8 cellular contexts compared by ENCODE assay signal in genomic region chr15:31262901-31263671, GRCh38.
A peak's percentile ranks its signal among the peaks of the same experiment; 100 is the strongest.
DNase-seq lines count a peak whose midpoint lies in the region; ATAC-seq and TF ChIP-seq lines count a peak whose summit lies in the region.

No MANE protein-coding gene starts in this region.

- no peak for ATAC-seq in activated T-cell treated with anti-CD3 and anti-CD28 coated beads, Interleukin-2, amount 50 U/mL, for 4 hours
- ATAC-seq in central memory CD8-positive, alpha-beta T cell (replicated peaks; ENCODE audit: extremely low read depth, poor library complexity, severe bottlenecking) = no peak
- ATAC-seq in mucosa of descending colon (peak; percentile 14), HG03039 (IDR thresholded peaks at IDR 0.05; ENCODE audit: unreplicated experiment) (no peak), SK-N-SH treated with all-trans-retinoic acid at 6 μM for 48 hours (no peak)

- no peak overlapping the region for H3K4me3 Mint-ChIP-seq in activated T-cell treated with anti-CD3 and anti-CD28 coated beads, Interleukin-2, amount 50 U/mL, for 4 hours
- peak overlapping the region; percentile 63 for H3K4me3 Mint-ChIP-seq in central memory CD8-positive, alpha-beta T cell

- H3K4me1 ChIP-seq in mucosa of descending colon (ENCODE audit: low read depth) = peaks cover 46% of the 10 kb centered on the region

- no peaks in the 10 kb centered on the region for H3K9me3 Mint-ChIP-seq in activated T-cell treated with anti-CD3 and anti-CD28 coated beads, Interleukin-2, amount 50 U/mL, for 4 hours
- peaks cover under 1% of the 10 kb centered on the region for H3K9me3 Mint-ChIP-seq in central memory CD8-positive, alpha-beta T cell

- H3K4me3 ChIP-seq in NB4 (ENCODE audit: low read depth, low read length) (no peak overlapping the region), mucosa of descending colon (no peak overlapping the region)

- H3K36me3 Mint-ChIP-seq in activated T-cell treated with anti-CD3 and anti-CD28 coated beads, Interleukin-2, amount 50 U/mL, for 4 hours (ENCODE audit: insufficient read depth) = no peaks in the 10 kb centered on the region
- peaks cover 5% of the 10 kb centered on the region for H3K36me3 Mint-ChIP-seq in central memory CD8-positive, alpha-beta T cell (ENCODE audit: insufficient read depth)

- peaks cover 84% of the 10 kb centered on the region for H3K4me1 Mint-ChIP-seq in activated T-cell treated with anti-CD3 and anti-CD28 coated beads, Interleukin-2, amount 50 U/mL, for 4 hours (ENCODE audit: low read depth)
- H3K4me1 Mint-ChIP-seq in central memory CD8-positive, alpha-beta T cell = peaks cover 86% of the 10 kb centered on the region

- intact Hi-C loops in mucosa of descending colon (cut with DNase I, micrococcal nuclease) = no loop called here

- no peaks in the 10 kb centered on the region for H3K27me3 Mint-ChIP-seq in activated T-cell treated with anti-CD3 and anti-CD28 coated beads, Interleukin-2, amount 50 U/mL, for 4 hours (ENCODE audit: low read depth)
- H3K27me3 Mint-ChIP-seq in central memory CD8-positive, alpha-beta T cell = no peaks in the 10 kb centered on the region

- H3K27ac Mint-ChIP-seq in central memory CD8-positive, alpha-beta T cell (ENCODE audit: low read depth) = peak overlapping the region; percentile 46

- H3K9me3 ChIP-seq in mucosa of descending colon = no peaks in the 10 kb centered on the region

- TF ChIP-seq POLR2A in NB4 (IDR thresholded peaks at IDR 0.05; ENCODE audit: extremely low read depth, insufficient read length) = no peak

- H3K36me3 ChIP-seq in mucosa of descending colon (ENCODE audit: low read depth) = no peaks in the 10 kb centered on the region

- DNase-seq in activated T-cell treated with anti-CD3 and anti-CD28 coated beads, Interleukin-2, amount 50 U/mL, for 48 hours = peak; percentile 19 to 23
- DNase-seq in activated T-cell treated with anti-CD3 and anti-CD28 coated beads, Interleukin-2, amount 50 U/mL, for 4 hours = no peak
- peak; percentile 96 for DNase-seq in NB4 (ENCODE audit: low read depth)
- no peak for DNase-seq in central memory CD8-positive, alpha-beta T cell (ENCODE audit: low spot score in 2 of 2)
- peak; percentile 44 to 66 (median 51) for DNase-seq in mucosa of descending colon
- no peak for DNase-seq in hepatic stellate cell (ENCODE audit: low spot score)

- no peak for TF ChIP-seq CTCF in NB4 (IDR thresholded peaks at IDR 0.05; ENCODE audit: low read depth, low read length)
- TF ChIP-seq CTCF in mucosa of descending colon (IDR thresholded peaks at IDR 0.05) = no peak

TF ChIP-seq in SK-N-SH treated with all-trans-retinoic acid at 6 μM for 48 hours, 23 proteins besides CTCF, POLR2A, EP300 and RAD21:
- TF ChIP-seq ZFP3 (CRISPR knock-in tag; IDR thresholded peaks at IDR 0.05) = no peak
- no peak for TF ChIP-seq ISL1 (CRISPR knock-in tag; IDR thresholded peaks at IDR 0.05)
- no peak for TF ChIP-seq CSDC2 (CRISPR knock-in tag; IDR thresholded peaks at IDR 0.05)
- TF ChIP-seq ZNF565 (CRISPR knock-in tag; conservative IDR thresholded peaks at IDR 0.05; ENCODE audit: low read depth) = no peak
- TF ChIP-seq SNAI2 (CRISPR knock-in tag; IDR thresholded peaks at IDR 0.05) = no peak
- no peak for TF ChIP-seq CREB5 (CRISPR knock-in tag; IDR thresholded peaks at IDR 0.05; ENCODE audit: low read depth)
- TF ChIP-seq GLIS3 (CRISPR knock-in tag; IDR thresholded peaks at IDR 0.05) = no peak
- TF ChIP-seq TSHZ2 (CRISPR knock-in tag; IDR thresholded peaks at IDR 0.05) = no peak
- TF ChIP-seq PPARA (CRISPR knock-in tag; IDR thresholded peaks at IDR 0.05; ENCODE audit: borderline replicate concordance) = no peak
- no peak for TF ChIP-seq ZC3H10 (CRISPR knock-in tag; IDR thresholded peaks at IDR 0.05)
- no peak for TF ChIP-seq TOX (CRISPR knock-in tag; IDR thresholded peaks at IDR 0.05; ENCODE audit: borderline replicate concordance)
- no peak for TF ChIP-seq BACH2 (CRISPR knock-in tag; IDR thresholded peaks at IDR 0.05; ENCODE audit: borderline replicate concordance)
- TF ChIP-seq ARNTL (CRISPR knock-in tag; IDR thresholded peaks at IDR 0.05; ENCODE audit: borderline replicate concordance, low read depth) = no peak
- TF ChIP-seq TCF4 (CRISPR knock-in tag; IDR thresholded peaks at IDR 0.05; ENCODE audit: borderline replicate concordance) = no peak
- no peak for TF ChIP-seq RARB (CRISPR knock-in tag; IDR thresholded peaks at IDR 0.05)
- no peak for TF ChIP-seq PATZ1 (CRISPR knock-in tag; IDR thresholded peaks at IDR 0.05; ENCODE audit: borderline replicate concordance)
- TF ChIP-seq ZFP30 (CRISPR knock-in tag; IDR thresholded peaks at IDR 0.05) = no peak
- no peak for TF ChIP-seq ZNF70 (CRISPR knock-in tag; IDR thresholded peaks at IDR 0.05)
- TF ChIP-seq OSR1 (CRISPR knock-in tag; IDR thresholded peaks at IDR 0.05) = no peak

Comparison
In these comparisons a context has a peak if more than half of its experiments do, and no peak if none do; other contexts are left out.
1. DNase-seq: peak in activated T-cell treated with anti-CD3 and anti-CD28 coated beads, Interleukin-2, amount 50 U/mL, for 48 hours (2 of 2), NB4 (single experiment) and mucosa of descending colon (3 of 3); none in activated T-cell treated with anti-CD3 and anti-CD28 coated beads, Interleukin-2, amount 50 U/mL, for 4 hours (single experiment), central memory CD8-positive, alpha-beta T cell (0 of 2) and hepatic stellate cell (single experiment).